14 cellular contexts compared by ENCODE assay signal in the genomic region with DNA sequence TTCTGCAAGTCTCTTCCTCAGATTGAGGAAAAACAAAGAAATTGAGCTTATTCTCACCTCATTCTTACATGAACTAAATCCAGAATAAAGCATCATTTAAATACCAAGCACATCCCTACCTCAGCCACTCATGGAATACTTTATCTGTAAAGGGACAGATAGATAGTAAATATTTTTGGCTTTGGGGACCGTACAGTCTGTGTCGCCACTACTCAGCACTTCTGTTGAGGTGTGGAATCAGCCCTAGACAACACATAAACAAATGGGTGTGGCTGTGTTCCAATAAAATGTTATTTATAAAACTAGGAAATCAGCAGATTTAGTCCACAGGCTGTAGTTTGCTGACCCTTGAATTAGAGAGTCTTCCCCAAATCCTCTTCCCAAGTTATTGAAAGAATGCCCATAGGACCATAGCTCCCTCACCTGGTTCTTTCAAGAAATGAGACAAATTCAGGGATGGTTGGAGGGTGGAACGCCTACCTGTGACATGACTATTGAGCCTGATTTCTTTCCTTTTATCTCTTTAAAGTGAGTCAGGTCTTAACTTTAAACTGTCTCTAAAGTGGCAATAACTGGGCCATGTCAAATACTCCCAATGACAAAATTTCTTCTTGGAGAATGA.
A peak's percentile ranks its signal among the peaks of the same experiment; 100 is the strongest.
DNase-seq lines count a peak whose midpoint lies in the region; TF ChIP-seq lines count a peak whose summit lies in the region.
"Had no signal": no experiment of that assay in that cellular context is flagged by ENCODE, and none has a peak within 500 bp of the region (broad histone marks: within the 10 kb centered on the region; RNA-seq: fewer than 3 reads in every experiment).

No MANE protein-coding gene starts in this region.

- no peaks in the 10 kb centered on the region for H3K36me3 ChIP-seq in BE2C
- H3K36me3 ChIP-seq in brain microvascular endothelial cell (replicated peaks), result no peaks in the 10 kb centered on the region
- H3K36me3 ChIP-seq in kidney epithelial cell (ENCODE audit: control insufficient read depth, insufficient read depth, low read length), result no peaks in the 10 kb centered on the region

- no peak overlapping the region for H3K27ac ChIP-seq in brain microvascular endothelial cell

- in situ Hi-C loops in brain microvascular endothelial cell (cut with HindIII; ENCODE audit: low pct_ligation_motif_present, low sequenced_read_pairs), result no loop called here

- H3K9me3 ChIP-seq in BE2C, result no peaks in the 10 kb centered on the region

- H3K4me1 ChIP-seq in BE2C, result peaks cover 3% of the 10 kb centered on the region

- no peak overlapping the region for H3K4me3 ChIP-seq in BE2C (ENCODE audit: low read depth, low read length)
- H3K4me3 ChIP-seq in brain microvascular endothelial cell (ENCODE audit: low read depth, low read length), result no peak overlapping the region
- no peak overlapping the region for H3K4me3 ChIP-seq in kidney epithelial cell (ENCODE audit: low read depth, low read length)

- TF ChIP-seq CTCF in BE2C (IDR thresholded peaks at IDR 0.05; ENCODE audit: low read depth, low read length) (peak; percentile 72), brain microvascular endothelial cell (IDR thresholded peaks at IDR 0.05; ENCODE audit: low read depth, low read length, missing control alignments) (peak; percentile 43), kidney epithelial cell (IDR thresholded peaks at IDR 0.05; ENCODE audit: insufficient read depth, low read length, poor library complexity, severe bottlenecking) (peak; percentile 17)

- no peaks in the 10 kb centered on the region for H3K27me3 ChIP-seq in BE2C
- H3K27me3 ChIP-seq in brain microvascular endothelial cell (replicated peaks), result no peaks in the 10 kb centered on the region
- H3K27me3 ChIP-seq in kidney epithelial cell (ENCODE audit: control insufficient read depth, insufficient read depth, low read length), result no peaks in the 10 kb centered on the region

- no peak for DNase-seq in BE2C
- DNase-seq in HS-27A (ENCODE audit: low read depth), result peak; percentile 19
- DNase-seq in brain microvascular endothelial cell, result no peak
- no peak for DNase-seq in kidney epithelial cell (ENCODE audit: low read depth)
- no peak for DNase-seq in NCI-H526 treated with DMSO at 0.1 percent for 48 hours (lab: John Stamatoyannopoulos, UW)
- no peak for DNase-seq in NK-92 (lab: John Stamatoyannopoulos, UW; ENCODE audit: unreplicated experiment)
- no peak for DNase-seq in NCI-H1417 (lab: John Stamatoyannopoulos, UW)
- no peak for DNase-seq in AML-193 (lab: John Stamatoyannopoulos, UW)
- DNase-seq: activated CD8-positive, alpha-beta T cell treated with anti-CD3 and anti-CD28 coated beads, Interleukin-2, amount 10 ng/mL, durations not matched to agents 7 days and 5 days; activated naive CD4-positive, alpha-beta T cell treated with anti-CD3 and anti-CD28 coated beads for 36 hours; CD8-positive, alpha-beta T cell; NCI-H2081 treated with DMSO at 0.1 percent for 48 hours; stimulated activated CD4-positive, alpha-beta T cell treated with anti-CD3 and anti-CD28 coated beads, Interleukin-2, amount 100 ng/mL, for 48 hours; stimulated activated naive CD4-positive, alpha-beta T cell had no signal

Comparison
In these comparisons a context has a peak if more than half of its experiments do, and no peak if none do; other contexts are left out.
1. CTCF ChIP-seq: peak in every context shown above with its lines; median percentile 72 in BE2C; 43 in brain microvascular endothelial cell; 17 in kidney epithelial cell.